In genomic region chr17:81003711-81004335, GRCh38 we compare ENCODE assay signal across 9 cellular contexts. TPM values are rescaled to one million over a fixed set of nuclear protein-coding genes. Genes with fewer than 3 reads are reported as not detected.
DNase-seq lines count a peak whose midpoint lies in the region; ATAC-seq and FAIRE-seq lines count a peak whose summit lies in the region.
"Had no signal": no experiment of that assay in that cellular context is flagged by ENCODE, and none has a peak within 500 bp of the region (broad histone marks: within the 10 kb centered on the region; RNA-seq: fewer than 3 reads in every experiment).

No MANE protein-coding gene starts in this region.

- no peak for FAIRE-seq in frontal cortex (lab: Jason Lieb, UNC)
- FAIRE-seq: TTC549 had no signal

- peak; percentile 52 for DNase-seq in NCI-H748 (lab: John Stamatoyannopoulos, UW; ENCODE audit: unreplicated experiment)
- DNase-seq in NCI-H748 treated with DMSO at 0.1 percent for 48 hours (lab: John Stamatoyannopoulos, UW): no peak
- peak; percentile 41 for DNase-seq in SK-MEL-5 (ENCODE audit: low read depth, low spot score)
- DNase-seq in frontal cortex (ENCODE audit: low spot score in 2 of 2): peak; percentile 41 to 49
- no peak for DNase-seq in stimulated activated naive CD4-positive, alpha-beta T cell treated with Interleukin-2 at 50 U/mL for 16 hours (lab: John Stamatoyannopoulos, UW)
- no peak for DNase-seq in NCI-H1048 (lab: John Stamatoyannopoulos, UW)

- in situ Hi-C loops in SK-MEL-5 (cut with HindIII; ENCODE audit: low pct_unique_long_range_greater_than_20kb, low sequenced_read_pairs): loop anchor here (25.0 kb wide), 1 partner anchor 108 kb away; no protein-coding TSS in a partner anchor

- peak overlapping the region in 4 of 7 experiments; percentile 2 to 20 (median 12) for H3K4me3 ChIP-seq in skin epidermis

- no peak overlapping the region for H3K27ac ChIP-seq in skin epidermis

- no peak for ATAC-seq in GM21786 (IDR thresholded peaks at IDR 0.05; ENCODE audit: unreplicated experiment)

RNA-seq across cellular contexts. Expression of gene CHMP6, which starts 12.2 kb away (rescaled TPM):
- total RNA-seq in SK-MEL-5 (2014; rRNA removed; shearing (Covaris generic)): 17.6 and 23.5 TPM in 2 replicates
- polyA plus RNA-seq in SK-MEL-5 (2015; cell fraction: cytosol; rRNA removed): 84.0 and 101 TPM in 2 replicates
- 27.2 and 37.8 TPM in 2 replicates for polyA plus RNA-seq in SK-MEL-5 (2015; cell fraction: nucleus; rRNA removed)
- total RNA-seq in frontal cortex: 10.2 TPM

RNA-seq across cellular contexts. Expression of gene BAIAP2, which starts 31.1 kb away (rescaled TPM):
- 26.7 and 33.6 TPM in 2 replicates for total RNA-seq in SK-MEL-5 (2014; rRNA removed; shearing (Covaris generic))
- polyA plus RNA-seq in SK-MEL-5 (2015; cell fraction: cytosol; rRNA removed): 61.0 and 64.3 TPM in 2 replicates
- polyA plus RNA-seq in SK-MEL-5 (2015; cell fraction: nucleus; rRNA removed): 73.9 and 104 TPM in 2 replicates
- 19.2 TPM for total RNA-seq in frontal cortex

Comparison
In these comparisons a context has a peak if more than half of its experiments do, and no peak if none do; other contexts are left out.
1. DNase-seq: peak in NCI-H748 (single experiment), SK-MEL-5 (single experiment) and frontal cortex (2 of 2); none in NCI-H748 treated with DMSO at 0.1 percent for 48 hours (single experiment), stimulated activated naive CD4-positive, alpha-beta T cell treated with Interleukin-2 at 50 U/mL for 16 hours (single experiment) and NCI-H1048 (single experiment).